Comparison of ENCODE assay signal across 1 cellular context in the genomic region with DNA sequence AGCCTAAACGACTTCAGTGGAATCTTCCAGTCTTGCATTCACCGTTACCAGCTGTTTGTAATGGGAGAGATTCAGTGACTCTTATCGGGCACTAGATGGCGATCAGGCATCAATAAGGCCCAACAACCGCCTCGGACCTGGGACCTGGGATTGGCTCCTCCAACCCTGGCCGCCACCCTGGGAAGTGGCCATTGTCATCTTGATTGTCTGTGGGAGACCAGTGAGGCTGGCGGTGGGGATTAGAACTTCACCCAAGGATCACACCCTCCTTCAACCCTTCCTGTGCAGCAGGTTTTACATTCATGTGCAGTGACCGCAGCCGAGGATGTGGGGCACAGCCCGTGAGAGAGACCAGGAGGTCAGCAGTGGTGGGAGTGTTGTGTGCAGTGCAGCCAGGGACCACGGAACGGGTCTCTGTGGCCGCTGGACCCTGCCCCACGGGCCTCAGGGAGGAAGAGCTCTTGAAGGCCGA.
TF ChIP-seq lines count a peak whose summit lies in the region.

No MANE protein-coding gene starts in this region.

TF ChIP-seq in HepG2, 621 proteins besides CTCF, POLR2A, EP300 and RAD21 (continued from another document and continues in another):
- no peak for TF ChIP-seq LCORL (IDR thresholded peaks at IDR 0.05)
- no peak for TF ChIP-seq LCORL (CRISPR knock-in tag; IDR thresholded peaks at IDR 0.05)
- no peak for TF ChIP-seq ZNF350 (CRISPR knock-in tag; IDR thresholded peaks at IDR 0.05; ENCODE audit: borderline replicate concordance, low read depth)
- TF ChIP-seq SCMH1 (CRISPR knock-in tag; IDR thresholded peaks at IDR 0.05; ENCODE audit: borderline replicate concordance), result no peak
- TF ChIP-seq, protein P1, sequence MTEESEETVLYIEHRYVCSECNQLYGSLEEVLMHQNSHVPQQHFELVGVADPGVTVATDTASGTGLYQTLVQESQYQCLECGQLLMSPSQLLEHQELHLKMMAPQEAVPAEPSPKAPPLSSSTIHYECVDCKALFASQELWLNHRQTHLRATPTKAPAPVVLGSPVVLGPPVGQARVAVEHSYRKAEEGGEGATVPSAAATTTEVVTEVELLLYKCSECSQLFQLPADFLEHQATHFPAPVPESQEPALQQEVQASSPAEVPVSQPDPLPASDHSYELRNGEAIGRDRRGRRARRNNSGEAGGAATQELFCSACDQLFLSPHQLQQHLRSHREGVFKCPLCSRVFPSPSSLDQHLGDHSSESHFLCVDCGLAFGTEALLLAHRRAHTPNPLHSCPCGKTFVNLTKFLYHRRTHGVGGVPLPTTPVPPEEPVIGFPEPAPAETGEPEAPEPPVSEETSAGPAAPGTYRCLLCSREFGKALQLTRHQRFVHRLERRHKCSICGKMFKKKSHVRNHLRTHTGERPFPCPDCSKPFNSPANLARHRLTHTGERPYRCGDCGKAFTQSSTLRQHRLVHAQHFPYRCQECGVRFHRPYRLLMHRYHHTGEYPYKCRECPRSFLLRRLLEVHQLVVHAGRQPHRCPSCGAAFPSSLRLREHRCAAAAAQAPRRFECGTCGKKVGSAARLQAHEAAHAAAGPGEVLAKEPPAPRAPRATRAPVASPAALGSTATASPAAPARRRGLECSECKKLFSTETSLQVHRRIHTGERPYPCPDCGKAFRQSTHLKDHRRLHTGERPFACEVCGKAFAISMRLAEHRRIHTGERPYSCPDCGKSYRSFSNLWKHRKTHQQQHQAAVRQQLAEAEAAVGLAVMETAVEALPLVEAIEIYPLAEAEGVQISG (CRISPR knock-in tag; IDR thresholded peaks at IDR 0.05), result 0 out of 2 replicates have a peak, but pooled peaks have one; percentile 10
- no peak for TF ChIP-seq SMARCE1 (IDR thresholded peaks at IDR 0.05; ENCODE audit: borderline replicate concordance)
- no peak for TF ChIP-seq SYNCRIP (IDR thresholded peaks at IDR 0.05; ENCODE audit: insufficient read depth, low read depth, low read length)
- TF ChIP-seq, protein P2, sequence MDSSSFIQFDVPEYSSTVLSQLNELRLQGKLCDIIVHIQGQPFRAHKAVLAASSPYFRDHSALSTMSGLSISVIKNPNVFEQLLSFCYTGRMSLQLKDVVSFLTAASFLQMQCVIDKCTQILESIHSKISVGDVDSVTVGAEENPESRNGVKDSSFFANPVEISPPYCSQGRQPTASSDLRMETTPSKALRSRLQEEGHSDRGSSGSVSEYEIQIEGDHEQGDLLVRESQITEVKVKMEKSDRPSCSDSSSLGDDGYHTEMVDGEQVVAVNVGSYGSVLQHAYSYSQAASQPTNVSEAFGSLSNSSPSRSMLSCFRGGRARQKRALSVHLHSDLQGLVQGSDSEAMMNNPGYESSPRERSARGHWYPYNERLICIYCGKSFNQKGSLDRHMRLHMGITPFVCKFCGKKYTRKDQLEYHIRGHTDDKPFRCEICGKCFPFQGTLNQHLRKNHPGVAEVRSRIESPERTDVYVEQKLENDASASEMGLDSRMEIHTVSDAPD (CRISPR knock-in tag; IDR thresholded peaks at IDR 0.05), result no peak
- no peak for TF ChIP-seq KLF9 (CRISPR knock-in tag; IDR thresholded peaks at IDR 0.05; ENCODE audit: low read depth)
- TF ChIP-seq REL (CRISPR knock-in tag; conservative IDR thresholded peaks at IDR 0.05), result no peak
- TF ChIP-seq, protein P3, sequence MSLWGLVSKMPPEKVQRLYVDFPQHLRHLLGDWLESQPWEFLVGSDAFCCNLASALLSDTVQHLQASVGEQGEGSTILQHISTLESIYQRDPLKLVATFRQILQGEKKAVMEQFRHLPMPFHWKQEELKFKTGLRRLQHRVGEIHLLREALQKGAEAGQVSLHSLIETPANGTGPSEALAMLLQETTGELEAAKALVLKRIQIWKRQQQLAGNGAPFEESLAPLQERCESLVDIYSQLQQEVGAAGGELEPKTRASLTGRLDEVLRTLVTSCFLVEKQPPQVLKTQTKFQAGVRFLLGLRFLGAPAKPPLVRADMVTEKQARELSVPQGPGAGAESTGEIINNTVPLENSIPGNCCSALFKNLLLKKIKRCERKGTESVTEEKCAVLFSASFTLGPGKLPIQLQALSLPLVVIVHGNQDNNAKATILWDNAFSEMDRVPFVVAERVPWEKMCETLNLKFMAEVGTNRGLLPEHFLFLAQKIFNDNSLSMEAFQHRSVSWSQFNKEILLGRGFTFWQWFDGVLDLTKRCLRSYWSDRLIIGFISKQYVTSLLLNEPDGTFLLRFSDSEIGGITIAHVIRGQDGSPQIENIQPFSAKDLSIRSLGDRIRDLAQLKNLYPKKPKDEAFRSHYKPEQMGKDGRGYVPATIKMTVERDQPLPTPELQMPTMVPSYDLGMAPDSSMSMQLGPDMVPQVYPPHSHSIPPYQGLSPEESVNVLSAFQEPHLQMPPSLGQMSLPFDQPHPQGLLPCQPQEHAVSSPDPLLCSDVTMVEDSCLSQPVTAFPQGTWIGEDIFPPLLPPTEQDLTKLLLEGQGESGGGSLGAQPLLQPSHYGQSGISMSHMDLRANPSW (CRISPR knock-in tag; IDR thresholded peaks at IDR 0.05; ENCODE audit: borderline replicate concordance), result no peak
- TF ChIP-seq, protein P4, sequence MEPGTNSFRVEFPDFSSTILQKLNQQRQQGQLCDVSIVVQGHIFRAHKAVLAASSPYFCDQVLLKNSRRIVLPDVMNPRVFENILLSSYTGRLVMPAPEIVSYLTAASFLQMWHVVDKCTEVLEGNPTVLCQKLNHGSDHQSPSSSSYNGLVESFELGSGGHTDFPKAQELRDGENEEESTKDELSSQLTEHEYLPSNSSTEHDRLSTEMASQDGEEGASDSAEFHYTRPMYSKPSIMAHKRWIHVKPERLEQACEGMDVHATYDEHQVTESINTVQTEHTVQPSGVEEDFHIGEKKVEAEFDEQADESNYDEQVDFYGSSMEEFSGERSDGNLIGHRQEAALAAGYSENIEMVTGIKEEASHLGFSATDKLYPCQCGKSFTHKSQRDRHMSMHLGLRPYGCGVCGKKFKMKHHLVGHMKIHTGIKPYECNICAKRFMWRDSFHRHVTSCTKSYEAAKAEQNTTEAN (CRISPR knock-in tag; conservative IDR thresholded peaks at IDR 0.05), result 0 out of 2 replicates have a peak, but pooled peaks have one; percentile 18
- no peak for TF ChIP-seq ETV5 (CRISPR knock-in tag; IDR thresholded peaks at IDR 0.05; ENCODE audit: borderline replicate concordance)
- TF ChIP-seq, protein P5, sequence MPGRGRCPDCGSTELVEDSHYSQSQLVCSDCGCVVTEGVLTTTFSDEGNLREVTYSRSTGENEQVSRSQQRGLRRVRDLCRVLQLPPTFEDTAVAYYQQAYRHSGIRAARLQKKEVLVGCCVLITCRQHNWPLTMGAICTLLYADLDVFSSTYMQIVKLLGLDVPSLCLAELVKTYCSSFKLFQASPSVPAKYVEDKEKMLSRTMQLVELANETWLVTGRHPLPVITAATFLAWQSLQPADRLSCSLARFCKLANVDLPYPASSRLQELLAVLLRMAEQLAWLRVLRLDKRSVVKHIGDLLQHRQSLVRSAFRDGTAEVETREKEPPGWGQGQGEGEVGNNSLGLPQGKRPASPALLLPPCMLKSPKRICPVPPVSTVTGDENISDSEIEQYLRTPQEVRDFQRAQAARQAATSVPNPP (CRISPR knock-in tag; IDR thresholded peaks at IDR 0.05), result no peak
- TF ChIP-seq ELF3 (CRISPR knock-in tag; IDR thresholded peaks at IDR 0.05), result no peak
- TF ChIP-seq, protein P6, sequence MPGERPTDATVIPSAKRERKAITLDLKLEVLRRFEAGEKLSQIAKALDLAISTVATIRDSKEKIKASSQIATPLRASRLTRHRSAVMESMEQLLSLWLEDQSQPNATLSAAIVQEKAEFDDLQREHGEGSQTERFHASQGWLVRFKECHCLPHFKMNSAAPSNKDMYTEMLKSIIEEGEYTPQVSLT (CRISPR knock-in tag; IDR thresholded peaks at IDR 0.05; ENCODE audit: borderline replicate concordance, low read depth), result no peak
- TF ChIP-seq ZNF605 (CRISPR knock-in tag; IDR thresholded peaks at IDR 0.05), result 0 out of 2 replicates have a peak, but pooled peaks have one; percentile 33
- no peak for TF ChIP-seq MEF2D (CRISPR knock-in tag; IDR thresholded peaks at IDR 0.05)
- no peak for TF ChIP-seq MTA3 (CRISPR knock-in tag; IDR thresholded peaks at IDR 0.05)
- TF ChIP-seq, protein P7, sequence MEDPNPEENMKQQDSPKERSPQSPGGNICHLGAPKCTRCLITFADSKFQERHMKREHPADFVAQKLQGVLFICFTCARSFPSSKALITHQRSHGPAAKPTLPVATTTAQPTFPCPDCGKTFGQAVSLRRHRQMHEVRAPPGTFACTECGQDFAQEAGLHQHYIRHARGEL (CRISPR knock-in tag; IDR thresholded peaks at IDR 0.05), result no peak
- TF ChIP-seq MIER3 (CRISPR knock-in tag; IDR thresholded peaks at IDR 0.05; ENCODE audit: borderline replicate concordance), result no peak
- no peak for TF ChIP-seq ZFP36L1 (CRISPR knock-in tag; IDR thresholded peaks at IDR 0.05)
- no peak for TF ChIP-seq ZNF546 (CRISPR knock-in tag; conservative IDR thresholded peaks at IDR 0.05)
- no peak for TF ChIP-seq ZNF891 (CRISPR knock-in tag; IDR thresholded peaks at IDR 0.05)
- TF ChIP-seq, protein P8, sequence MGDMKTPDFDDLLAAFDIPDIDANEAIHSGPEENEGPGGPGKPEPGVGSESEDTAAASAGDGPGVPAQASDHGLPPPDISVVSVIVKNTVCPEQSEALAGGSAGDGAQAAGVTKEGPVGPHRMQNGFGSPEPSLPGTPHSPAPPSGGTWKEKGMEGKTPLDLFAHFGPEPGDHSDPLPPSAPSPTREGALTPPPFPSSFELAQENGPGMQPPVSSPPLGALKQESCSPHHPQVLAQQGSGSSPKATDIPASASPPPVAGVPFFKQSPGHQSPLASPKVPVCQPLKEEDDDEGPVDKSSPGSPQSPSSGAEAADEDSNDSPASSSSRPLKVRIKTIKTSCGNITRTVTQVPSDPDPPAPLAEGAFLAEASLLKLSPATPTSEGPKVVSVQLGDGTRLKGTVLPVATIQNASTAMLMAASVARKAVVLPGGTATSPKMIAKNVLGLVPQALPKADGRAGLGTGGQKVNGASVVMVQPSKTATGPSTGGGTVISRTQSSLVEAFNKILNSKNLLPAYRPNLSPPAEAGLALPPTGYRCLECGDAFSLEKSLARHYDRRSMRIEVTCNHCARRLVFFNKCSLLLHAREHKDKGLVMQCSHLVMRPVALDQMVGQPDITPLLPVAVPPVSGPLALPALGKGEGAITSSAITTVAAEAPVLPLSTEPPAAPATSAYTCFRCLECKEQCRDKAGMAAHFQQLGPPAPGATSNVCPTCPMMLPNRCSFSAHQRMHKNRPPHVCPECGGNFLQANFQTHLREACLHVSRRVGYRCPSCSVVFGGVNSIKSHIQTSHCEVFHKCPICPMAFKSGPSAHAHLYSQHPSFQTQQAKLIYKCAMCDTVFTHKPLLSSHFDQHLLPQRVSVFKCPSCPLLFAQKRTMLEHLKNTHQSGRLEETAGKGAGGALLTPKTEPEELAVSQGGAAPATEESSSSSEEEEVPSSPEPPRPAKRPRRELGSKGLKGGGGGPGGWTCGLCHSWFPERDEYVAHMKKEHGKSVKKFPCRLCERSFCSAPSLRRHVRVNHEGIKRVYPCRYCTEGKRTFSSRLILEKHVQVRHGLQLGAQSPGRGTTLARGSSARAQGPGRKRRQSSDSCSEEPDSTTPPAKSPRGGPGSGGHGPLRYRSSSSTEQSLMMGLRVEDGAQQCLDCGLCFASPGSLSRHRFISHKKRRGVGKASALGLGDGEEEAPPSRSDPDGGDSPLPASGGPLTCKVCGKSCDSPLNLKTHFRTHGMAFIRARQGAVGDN (CRISPR knock-in tag; IDR thresholded peaks at IDR 0.05), result peak; percentile 17; the same call in 1 of the 2 replicates
- TF ChIP-seq, protein P9, sequence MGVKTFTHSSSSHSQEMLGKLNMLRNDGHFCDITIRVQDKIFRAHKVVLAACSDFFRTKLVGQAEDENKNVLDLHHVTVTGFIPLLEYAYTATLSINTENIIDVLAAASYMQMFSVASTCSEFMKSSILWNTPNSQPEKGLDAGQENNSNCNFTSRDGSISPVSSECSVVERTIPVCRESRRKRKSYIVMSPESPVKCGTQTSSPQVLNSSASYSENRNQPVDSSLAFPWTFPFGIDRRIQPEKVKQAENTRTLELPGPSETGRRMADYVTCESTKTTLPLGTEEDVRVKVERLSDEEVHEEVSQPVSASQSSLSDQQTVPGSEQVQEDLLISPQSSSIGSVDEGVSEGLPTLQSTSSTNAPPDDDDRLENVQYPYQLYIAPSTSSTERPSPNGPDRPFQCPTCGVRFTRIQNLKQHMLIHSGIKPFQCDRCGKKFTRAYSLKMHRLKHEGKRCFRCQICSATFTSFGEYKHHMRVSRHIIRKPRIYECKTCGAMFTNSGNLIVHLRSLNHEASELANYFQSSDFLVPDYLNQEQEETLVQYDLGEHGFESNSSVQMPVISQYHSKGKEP (CRISPR knock-in tag; IDR thresholded peaks at IDR 0.05), result no peak
- no peak for TF ChIP-seq MLLT10 (CRISPR knock-in tag; IDR thresholded peaks at IDR 0.05)
- TF ChIP-seq IKZF4 (CRISPR knock-in tag; IDR thresholded peaks at IDR 0.05; ENCODE audit: borderline replicate concordance, low read depth, not compliant biosample characterization), result no peak
- TF ChIP-seq NONO (IDR thresholded peaks at IDR 0.05), result no peak
- TF ChIP-seq NONO (CRISPR knock-in tag; conservative IDR thresholded peaks at IDR 0.05), result 0 out of 2 replicates have a peak, but pooled peaks have one; percentile 33
- no peak for TF ChIP-seq ZNF562 (CRISPR knock-in tag; IDR thresholded peaks at IDR 0.05; ENCODE audit: borderline replicate concordance)
- TF ChIP-seq FOXP1 (IDR thresholded peaks at IDR 0.05), result no peak
- TF ChIP-seq FOXP1 (CRISPR knock-in tag; IDR thresholded peaks at IDR 0.05), result no peak
- TF ChIP-seq, protein P10, sequence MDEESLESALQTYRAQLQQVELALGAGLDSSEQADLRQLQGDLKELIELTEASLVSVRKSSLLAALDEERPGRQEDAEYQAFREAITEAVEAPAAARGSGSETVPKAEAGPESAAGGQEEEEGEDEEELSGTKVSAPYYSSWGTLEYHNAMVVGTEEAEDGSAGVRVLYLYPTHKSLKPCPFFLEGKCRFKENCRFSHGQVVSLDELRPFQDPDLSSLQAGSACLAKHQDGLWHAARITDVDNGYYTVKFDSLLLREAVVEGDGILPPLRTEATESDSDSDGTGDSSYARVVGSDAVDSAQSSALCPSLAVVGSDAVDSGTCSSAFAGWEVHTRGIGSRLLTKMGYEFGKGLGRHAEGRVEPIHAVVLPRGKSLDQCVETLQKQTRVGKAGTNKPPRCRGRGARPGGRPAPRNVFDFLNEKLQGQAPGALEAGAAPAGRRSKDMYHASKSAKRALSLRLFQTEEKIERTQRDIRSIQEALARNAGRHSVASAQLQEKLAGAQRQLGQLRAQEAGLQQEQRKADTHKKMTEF (CRISPR knock-in tag; IDR thresholded peaks at IDR 0.05), result no peak
- no peak for TF ChIP-seq TOPORS (CRISPR knock-in tag; IDR thresholded peaks at IDR 0.05)
- TF ChIP-seq ZNF773 (CRISPR knock-in tag; IDR thresholded peaks at IDR 0.05; ENCODE audit: borderline replicate concordance), result no peak
- TF ChIP-seq ZNF703 (CRISPR knock-in tag; IDR thresholded peaks at IDR 0.05; ENCODE audit: borderline replicate concordance), result no peak
- TF ChIP-seq HOXA7 (CRISPR knock-in tag; IDR thresholded peaks at IDR 0.05), result no peak
- no peak for TF ChIP-seq ZNF660 (CRISPR knock-in tag; IDR thresholded peaks at IDR 0.05; ENCODE audit: borderline replicate concordance, low read depth)
- TF ChIP-seq RXRB (CRISPR knock-in tag; IDR thresholded peaks at IDR 0.05; ENCODE audit: borderline replicate concordance), result no peak
- no peak for TF ChIP-seq TBX3 (IDR thresholded peaks at IDR 0.05; ENCODE audit: borderline replicate concordance)
- no peak for TF ChIP-seq EEA1 (CRISPR knock-in tag; IDR thresholded peaks at IDR 0.05; ENCODE audit: borderline replicate concordance)
- no peak for TF ChIP-seq ZFP37 (CRISPR knock-in tag; IDR thresholded peaks at IDR 0.05; ENCODE audit: borderline replicate concordance)
- no peak for TF ChIP-seq GLI4 (CRISPR knock-in tag; IDR thresholded peaks at IDR 0.05; ENCODE audit: borderline replicate concordance)
- TF ChIP-seq ZNF337 (CRISPR knock-in tag; IDR thresholded peaks at IDR 0.05; ENCODE audit: borderline replicate concordance, low read depth), result no peak
